Comparison of ENCODE assay signal across 9 cellular contexts in genomic region chr1:168603501-168604107, GRCh38. TPM values are rescaled to one million over a fixed set of nuclear protein-coding genes. Genes with fewer than 3 reads are reported as not detected.
DNase-seq lines count a peak whose midpoint lies in the region; ATAC-seq and TF ChIP-seq lines count a peak whose summit lies in the region.
"Had no signal": no experiment of that assay in that cellular context is flagged by ENCODE, and none has a peak within 500 bp of the region (broad histone marks: within the 10 kb centered on the region; RNA-seq: fewer than 3 reads in every experiment).

No MANE protein-coding gene starts in this region.

- no peak overlapping the region for H2AFZ ChIP-seq in OCI-LY7 (ENCODE audit: low read length)

- H3K79me2 ChIP-seq in OCI-LY7 (ENCODE audit: insufficient read depth, low read depth, low read length): no peaks in the 10 kb centered on the region

- H3K9me3 Mint-ChIP-seq in naive thymus-derived CD8-positive, alpha-beta T cell: no peaks in the 10 kb centered on the region
- H3K9me3 Mint-ChIP-seq in stimulated activated naive B cell treated with anti-CD40 and anti-IgM and Interleukin-4, amounts not matched to agents 10 μg/mL and 1 μg/mL and 100 μg/mL, for 72 hours: no peaks in the 10 kb centered on the region
- H3K9me3 Mint-ChIP-seq: stimulated activated naive CD8-positive, alpha-beta T cell treated with anti-CD3 and anti-CD28 coated beads, Interleukin-15, Interleukin-2, amounts not matched to agents 100 ng/mL and 50 ng/mL, for 24 hours had no signal

- intact Hi-C loops in OCI-LY7 (cut with micrococcal nuclease; ENCODE audit: unreplicated experiment) (loop anchor here (2.0 to 10.0 kb wide), 4 partner anchors 531 to 1109 kb away; partner anchors contain the start of gene SELL), esophagus squamous epithelium (cut with DNase I) (loop anchor here (10.0 kb wide), 1 partner anchor 741 kb away; no protein-coding TSS in a partner anchor)

- H3K9me3 ChIP-seq in AG04450 (ENCODE audit: control insufficient read depth, insufficient read depth, low read length) (no peaks in the 10 kb centered on the region), OCI-LY7 (ENCODE audit: low read length) (no peaks in the 10 kb centered on the region), esophagus squamous epithelium (no peaks in the 10 kb centered on the region)

- H3K4me2 ChIP-seq in OCI-LY7 (ENCODE audit: low read length): no peak overlapping the region

- POLR2A ChIA-PET in AG04450 (lab: Yijun Ruan, JAX) (no interaction called here), OCI-LY7 (lab: Charles Lee) (interaction anchor here (0.6 kb wide), 1 partner anchor 34 kb away, joined by 3 read pairs; no protein-coding TSS in a partner anchor)
- POLR2A ChIA-PET in naive thymus-derived CD8-positive, alpha-beta T cell (lab: Charles Lee): interaction anchor here (1.3 kb wide), 1 partner anchor 745 kb away, joined by 3 read pairs; no protein-coding TSS in a partner anchor

- no peak for TF ChIP-seq POLR2A in esophagus squamous epithelium (IDR thresholded peaks at IDR 0.05)

- H3K4me3 ChIP-seq in AG04450 (ENCODE audit: low read depth, low read length) (no peak overlapping the region), OCI-LY7 (ENCODE audit: low read depth, low read length, poor library complexity, severe bottlenecking) (no peak overlapping the region), esophagus squamous epithelium (no peak overlapping the region)

- H3K4me1 Mint-ChIP-seq in naive thymus-derived CD8-positive, alpha-beta T cell: peaks cover 0 to 5% (median under 1%) of the 10 kb centered on the region in 4 donors
- no peaks in the 10 kb centered on the region for H3K4me1 Mint-ChIP-seq in stimulated activated naive B cell treated with anti-CD40 and anti-IgM and Interleukin-4, amounts not matched to agents 10 μg/mL and 1 μg/mL and 100 μg/mL, for 72 hours

- H3K36me3 Mint-ChIP-seq in naive thymus-derived CD8-positive, alpha-beta T cell: no peaks in the 10 kb centered on the region
- no peaks in the 10 kb centered on the region for H3K36me3 Mint-ChIP-seq in stimulated activated naive B cell treated with anti-CD40 and anti-IgM and Interleukin-4, amounts not matched to agents 10 μg/mL and 1 μg/mL and 100 μg/mL, for 72 hours

- H3K36me3 ChIP-seq in OCI-LY7 (ENCODE audit: insufficient read depth, low read length): no peaks in the 10 kb centered on the region
- no peaks in the 10 kb centered on the region for H3K36me3 ChIP-seq in esophagus squamous epithelium

- no peaks in the 10 kb centered on the region for H4K20me1 ChIP-seq in OCI-LY7 (ENCODE audit: insufficient read depth, low read length)

- BruUV-seq in OCI-LY7 (replicated peaks; lab: Mats Ljungman, UMichigan): no TSS peak

- H3K27me3 Mint-ChIP-seq in naive thymus-derived CD8-positive, alpha-beta T cell: no peaks in the 10 kb centered on the region
- peaks cover 4 to 10% of the 10 kb centered on the region in 2 donors for H3K27me3 Mint-ChIP-seq in stimulated activated naive B cell treated with anti-CD40 and anti-IgM and Interleukin-4, amounts not matched to agents 10 μg/mL and 1 μg/mL and 100 μg/mL, for 72 hours
- H3K27me3 Mint-ChIP-seq: stimulated activated naive CD8-positive, alpha-beta T cell treated with anti-CD3 and anti-CD28 coated beads, Interleukin-15, Interleukin-2, amounts not matched to agents 100 ng/mL and 50 ng/mL, for 24 hours had no signal

- H3K27me3 ChIP-seq in AG04450 (ENCODE audit: control insufficient read depth, insufficient read depth, low read length): no peaks in the 10 kb centered on the region
- no peaks in the 10 kb centered on the region for H3K27me3 ChIP-seq in esophagus squamous epithelium

- H3K27ac ChIP-seq in AG04450 (ENCODE audit: low read depth, low read length) (no peak overlapping the region), OCI-LY7 (ENCODE audit: low read depth, low read length, poor library complexity, severe bottlenecking) (no peak overlapping the region), esophagus squamous epithelium (no peak overlapping the region)

- in situ Hi-C loops in KBM-7 (cut with MboI; ENCODE audit: low pct_unique_long_range_greater_than_20kb, low sequenced_read_pairs): loop anchor here (25.0 kb wide), 2 partner anchors 509 to 759 kb away; partner anchors contain the start of genes ATP1B1, BLZF1 and NME7

- peak; percentile 76 for ATAC-seq in GM19035 (IDR thresholded peaks at IDR 0.05; ENCODE audit: unreplicated experiment)
- peak; percentile 82 to 94 for ATAC-seq in naive thymus-derived CD8-positive, alpha-beta T cell
- ATAC-seq in stimulated activated naive B cell treated with anti-CD40 and anti-IgM and Interleukin-4, amounts not matched to agents 10 μg/mL and 1 μg/mL and 100 μg/mL, for 72 hours (replicated peaks): peak; percentile 91 to 95

- 39 to 44% methylated on average over 4 of the region's 4 CpGs for WGBS in esophagus squamous epithelium, 2 donors

- CTCF ChIA-PET in AG04450 (lab: Charles Lee): interaction anchor here (0.5 to 5.0 kb wide), 43 partner anchors 9 to 1541 kb away, joined by 3 to 111 read pairs (median 4); partner anchors contain the start of gene BLZF1
- CTCF ChIA-PET in OCI-LY7 (lab: Charles Lee; ENCODE audit: unreplicated experiment): interaction anchor here (0.6 to 0.8 kb wide), 2 partner anchors 85 to 745 kb away, joined by 3 read pairs; no protein-coding TSS in a partner anchor

- DNase-seq in AG04450 (ENCODE audit: low read depth, low spot score): no peak
- peak; percentile 70 for DNase-seq in KBM-7
- peak; percentile 60 for DNase-seq in OCI-LY7 (ENCODE audit: low spot score)
- DNase-seq in activated T-cell treated with anti-CD3 and anti-CD28 coated beads for 4 hours: peak; percentile 52
- no peak for DNase-seq in esophagus squamous epithelium (lab: John Stamatoyannopoulos, UW)
- DNase-seq in naive thymus-derived CD8-positive, alpha-beta T cell: peak; percentile 43 to 84 (median 62)
- DNase-seq in stimulated activated naive B cell treated with anti-CD40 and anti-IgM and Interleukin-4, amounts not matched to agents 10 μg/mL and 1 μg/mL and 100 μg/mL, for 72 hours: peak; percentile 46

- TF ChIP-seq CTCF in AG04450 (IDR thresholded peaks at IDR 0.05; ENCODE audit: low read depth, low read length): peak; percentile 73
- peak; percentile 85 for TF ChIP-seq CTCF in OCI-LY7 (conservative IDR thresholded peaks at IDR 0.05; ENCODE audit: low read length)
- peak; percentile 54 to 86 (median 78) for TF ChIP-seq CTCF in esophagus squamous epithelium (IDR thresholded peaks at IDR 0.05)

- no peaks in the 10 kb centered on the region for H3K9me2 ChIP-seq in OCI-LY7 (ENCODE audit: insufficient read depth, low read length)

- H3K4me3 Mint-ChIP-seq in naive thymus-derived CD8-positive, alpha-beta T cell: no peak overlapping the region
- H3K4me3 Mint-ChIP-seq in stimulated activated naive B cell treated with anti-CD40 and anti-IgM and Interleukin-4, amounts not matched to agents 10 μg/mL and 1 μg/mL and 100 μg/mL, for 72 hours: no peak overlapping the region
- H3K4me3 Mint-ChIP-seq: stimulated activated naive CD8-positive, alpha-beta T cell treated with anti-CD3 and anti-CD28 coated beads, Interleukin-15, Interleukin-2, amounts not matched to agents 100 ng/mL and 50 ng/mL, for 24 hours had no signal

- no peak overlapping the region for H3K27ac Mint-ChIP-seq in naive thymus-derived CD8-positive, alpha-beta T cell
- H3K27ac Mint-ChIP-seq in stimulated activated naive B cell treated with anti-CD40 and anti-IgM and Interleukin-4, amounts not matched to agents 10 μg/mL and 1 μg/mL and 100 μg/mL, for 72 hours: no peak overlapping the region
- H3K27ac Mint-ChIP-seq: stimulated activated naive CD8-positive, alpha-beta T cell treated with anti-CD3 and anti-CD28 coated beads, Interleukin-15, Interleukin-2, amounts not matched to agents 100 ng/mL and 50 ng/mL, for 24 hours had no signal

- H3K4me1 ChIP-seq in OCI-LY7 (ENCODE audit: insufficient read depth, low read length, poor library complexity, severe bottlenecking) (no peaks in the 10 kb centered on the region), esophagus squamous epithelium (no peaks in the 10 kb centered on the region)

RNA-seq across cellular contexts. Expression of gene XCL1, which starts 27.2 kb away (rescaled TPM):
- not detected in 2 replicates for polyA plus RNA-seq in AG04450 (2011; rRNA removed)
- polyA minus RNA-seq in AG04450 (2011; rRNA and poly(A)+ RNA removed): not detected in 2 replicates
- total RNA-seq in OCI-LY7 (2014; rRNA removed; shearing (Covaris generic)): not detected in 2 replicates
- total RNA-seq in OCI-LY7 (2022) (not detected in 2 replicates), esophagus squamous epithelium (under 1 TPM in 1 of 4 donors, not detected in 3; 0.76 TPM)
- under 1 TPM in 1 of 2 experiments, not detected in 1; 0.36 TPM for total RNA-seq in naive thymus-derived CD8-positive, alpha-beta T cell
- 1 to 10 TPM in 1 of 3 donors, under 1 TPM in 1, not detected in 1; 0.65 to 1.5 TPM for polyA plus RNA-seq in naive thymus-derived CD8-positive, alpha-beta T cell

RNA-seq across cellular contexts. Expression of gene XCL2, which starts 59.8 kb away (rescaled TPM):
- not detected in 2 replicates for polyA plus RNA-seq in AG04450 (2011; rRNA removed)
- polyA minus RNA-seq in AG04450 (2011; rRNA and poly(A)+ RNA removed): not detected in 2 replicates
- total RNA-seq in OCI-LY7 (2014; rRNA removed; shearing (Covaris generic)): not detected in 2 replicates
- not detected in 2 replicates for total RNA-seq in OCI-LY7 (2022)
- 1 to 10 TPM in 2 of 4 donors, not detected in 2; 1.7 to 3.2 TPM for total RNA-seq in esophagus squamous epithelium
- not detected for total RNA-seq in naive thymus-derived CD8-positive, alpha-beta T cell
- polyA plus RNA-seq in naive thymus-derived CD8-positive, alpha-beta T cell: 100 to 1,000 TPM in 1 of 3 donors, 1 to 10 TPM in 1, under 1 TPM in 1; 0.39 to 136 (median 1.9) TPM

Comparison
In these comparisons a context has a peak if more than half of its experiments do, and no peak if none do; other contexts are left out.
1. DNase-seq: peak in KBM-7 (single experiment), OCI-LY7 (single experiment), activated T-cell treated with anti-CD3 and anti-CD28 coated beads for 4 hours (single experiment), naive thymus-derived CD8-positive, alpha-beta T cell (10 of 10) and stimulated activated naive B cell treated with anti-CD40 and anti-IgM and Interleukin-4, amounts not matched to agents 10 μg/mL and 1 μg/mL and 100 μg/mL, for 72 hours (single experiment); none in AG04450 (single experiment) and esophagus squamous epithelium (single experiment).
2. Peak in every context shown above with its lines, with median percentiles within 50 percentile points of each other: CTCF ChIP-seq and ATAC-seq.